In the genomic region with DNA sequence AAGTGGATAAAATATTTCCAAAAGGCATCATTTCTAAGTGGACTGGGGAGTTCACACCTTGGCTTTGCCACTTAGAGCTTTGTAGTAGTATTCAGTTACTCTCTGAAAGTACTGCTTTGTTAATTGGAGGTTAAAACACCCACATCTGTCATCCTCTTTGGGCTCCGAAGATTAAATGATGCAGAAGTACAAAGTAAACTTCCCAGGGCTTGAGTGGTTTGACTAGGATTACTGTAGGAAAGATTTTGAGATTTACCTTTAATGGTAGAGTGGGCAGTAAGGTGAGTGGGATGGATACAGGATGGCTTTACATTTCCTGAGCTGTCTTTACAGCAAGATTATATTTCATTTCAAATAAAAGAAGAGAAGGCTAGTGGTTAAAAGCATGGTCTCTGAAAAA, we compare ENCODE assay signal across 30 cellular contexts. TPM values are rescaled to one million over a fixed set of nuclear protein-coding genes. Genes with fewer than 3 reads are reported as not detected.
DNase-seq lines count a peak whose midpoint lies in the region; ATAC-seq and TF ChIP-seq lines count a peak whose summit lies in the region.
"Had no signal": no experiment of that assay in that cellular context is flagged by ENCODE, and none has a peak within 500 bp of the region (broad histone marks: within the 10 kb centered on the region; RNA-seq: fewer than 3 reads in every experiment).

No MANE protein-coding gene starts in this region.

- no peak overlapping the region for H3K9ac ChIP-seq in GM23248

- no peaks in the 10 kb centered on the region for H3K9me2 ChIP-seq in GM23248 (ENCODE audit: insufficient read depth)

- WGBS in GM23248 (ENCODE audit: low coverage in 1 of 2, low lambda C conversion rate in 2 of 2, missing lambda C conversion rate in 2 of 2), 2 experiments, result 50 to 58% methylated on average over 1 of the region's 1 CpG
- WGBS in esophagus squamous epithelium, 2 donors, result 54 to 55% methylated on average over 1 of the region's 1 CpG

- no peak overlapping the region for H2AFZ ChIP-seq in GM23248

- H3K4me3 ChIP-seq in GM23248 (no peak overlapping the region), esophagus squamous epithelium (no peak overlapping the region), tibial artery (no peak overlapping the region)
- H3K4me3 ChIP-seq: ascending aorta, cardiac muscle cell, gastroesophageal sphincter, ovary, SK-N-MC, upper lobe of right lung had no signal

- intact Hi-C loops in esophagus squamous epithelium (cut with DNase I), result no loop called here
- intact Hi-C loops in tibial artery (cut with DNase I; ENCODE audit: low total_unique reads), result no loop called here

- in situ Hi-C loops in GM23248 (cut with MboI), result no loop called here

- H3K36me3 ChIP-seq in GM23248 (ENCODE audit: low read depth), result no peaks in the 10 kb centered on the region
- H3K36me3 ChIP-seq in esophagus squamous epithelium, result no peaks in the 10 kb centered on the region
- H3K36me3 ChIP-seq in tibial artery, result no peaks in the 10 kb centered on the region
- H3K36me3 ChIP-seq: ascending aorta, cardiac muscle cell, gastroesophageal sphincter, ovary, upper lobe of right lung had no signal

- DNase-seq in DMS153 (lab: John Stamatoyannopoulos, UW) (peak; percentile 44), DMS153 treated with DMSO at 0.1 percent for 48 hours (lab: John Stamatoyannopoulos, UW; ENCODE audit: unreplicated experiment) (no peak), GM23248 (no peak), NCI-H2171 treated with DMSO at 0.1 percent for 48 hours (lab: John Stamatoyannopoulos, UW) (peak; percentile 74), esophagus squamous epithelium (lab: John Stamatoyannopoulos, UW) (no peak), tibial artery (no peak)
- no peak for DNase-seq in stimulated activated CD4-positive, alpha-beta T cell treated with anti-CD3 and anti-CD28 coated beads, Interleukin-4, amount 100 ng/mL, for 1 hour
- DNase-seq: 8988T; activated CD4-positive, alpha-beta T cell treated with anti-CD3 and anti-CD28 coated beads, Interleukin-2, amount 50 U/mL, for 48 hours; activated gamma-delta T cell treated with Interleukin-2 at 50 U/mL for 16 hours; activated naive CD8-positive, alpha-beta T cell treated with anti-CD3 and anti-CD28 coated beads, Interleukin-2, amount 10 ng/mL, durations not matched to agents 7 days and 5 days; activated T-cell treated with anti-CD3 and anti-CD28 coated beads, Interleukin-2, amount 50 U/mL, for 48 hours; C1 segment of cervical spinal cord; hippocampal formation; KBM-7; left cardiac atrium; NCI-H1092 treated with DMSO at 0.1 percent for 48 hours; NCI-H2081 treated with DMSO at 0.1 percent for 48 hours; OCI-M1; ovary; stimulated activated CD4-positive, alpha-beta T cell treated with anti-CD3 and anti-CD28 coated beads, Interleukin-15, amount 100 ng/mL, for 24 hours; stimulated activated naive B cell treated with anti-CD40 and anti-IgM and Interleukin-4, amounts not matched to agents 10 μg/mL and 1 μg/mL and 100 μg/mL, for 72 hours; T-helper 17 cell; upper lobe of right lung had no signal

- peaks cover 35% of the 10 kb centered on the region for H3F3A ChIP-seq in GM23248 (ENCODE audit: insufficient read depth)

- H3K4me1 ChIP-seq in GM23248 (ENCODE audit: insufficient read depth) (peaks cover 40% of the 10 kb centered on the region), esophagus squamous epithelium (peaks cover 0 to 29% (median 0%) of the 10 kb centered on the region in 3 donors), tibial artery (peaks cover 0 to 40% (median 13%) of the 10 kb centered on the region in 4 donors)

- no peak for ATAC-seq in GM19351 (IDR thresholded peaks at IDR 0.05; ENCODE audit: unreplicated experiment)
- ATAC-seq: activated CD4-positive, CD25-positive, alpha-beta regulatory T cell treated with anti-CD3 and anti-CD28 coated beads, Interleukin-2, amount 50 U/mL, for 24 hours; left cardiac atrium; stimulated activated naive B cell treated with anti-CD40 and anti-IgM and Interleukin-4, amounts not matched to agents 10 μg/mL and 1 μg/mL and 100 μg/mL, for 72 hours; T-helper 17 cell had no signal

- H3K27me3 ChIP-seq in GM23248 (replicated peaks; ENCODE audit: insufficient read depth) (no peaks in the 10 kb centered on the region), esophagus squamous epithelium (no peaks in the 10 kb centered on the region), tibial artery (no peaks in the 10 kb centered on the region)
- H3K27me3 ChIP-seq: ascending aorta, cardiac muscle cell, gastroesophageal sphincter, ovary, upper lobe of right lung had no signal

- peaks cover 87% of the 10 kb centered on the region for H3K79me2 ChIP-seq in GM23248 (ENCODE audit: insufficient read depth)

- H3K27ac ChIP-seq in GM23248, result peak overlapping the region; percentile 46
- peak overlapping the region in 3 of 4 donors; percentile 37 to 59 (median 38) for H3K27ac ChIP-seq in esophagus squamous epithelium
- H3K27ac ChIP-seq in tibial artery, result no peak overlapping the region
- H3K27ac ChIP-seq: ascending aorta, cardiac muscle cell, ovary, SK-N-MC, upper lobe of right lung had no signal

- TF ChIP-seq POLR2A in esophagus squamous epithelium (IDR thresholded peaks at IDR 0.05), result no peak

- peak overlapping the region; percentile 60 for H3K4me2 ChIP-seq in GM23248 (ENCODE audit: unreplicated experiment)

- H3K9me3 ChIP-seq in GM23248 (ENCODE audit: low read depth) (no peaks in the 10 kb centered on the region), esophagus squamous epithelium (peaks cover 0 to 10% (median 0%) of the 10 kb centered on the region in 3 donors), tibial artery (peaks cover 0 to 9% (median 6%) of the 10 kb centered on the region in 3 donors)
- H3K9me3 ChIP-seq: ovary, upper lobe of right lung had no signal

- H4K20me1 ChIP-seq in GM23248 (ENCODE audit: insufficient read depth), result no peaks in the 10 kb centered on the region

- no peak for TF ChIP-seq CTCF in esophagus squamous epithelium (IDR thresholded peaks at IDR 0.05)
- no peak for TF ChIP-seq CTCF in tibial artery (IDR thresholded peaks at IDR 0.05)

RNA-seq across cellular contexts. Expression of gene WASF3, which starts 42.4 kb away (rescaled TPM):
- 19.2 and 19.9 TPM in 2 replicates for total RNA-seq in GM23248 (2014; rRNA removed; shearing (Covaris generic))
- 13.5 and 14.7 TPM in 2 replicates for polyA plus RNA-seq in GM23248 (2016; fragmentation: Nextera tagmentation; extraction: Ambion mirVana)
- total RNA-seq in esophagus squamous epithelium, result 10 to 100 TPM in 1 of 4 donors, 1 to 10 TPM in 3; 1.4 to 13.9 (median 2.8) TPM
- total RNA-seq: activated naive CD8-positive, alpha-beta T cell treated with anti-CD3 and anti-CD28 coated beads, Interleukin-2, amount 10 ng/mL, durations not matched to agents 7 days and 5 days had no signal

Comparison
In these comparisons a context has a peak if more than half of its experiments do, and no peak if none do; other contexts are left out.
1. DNase-seq: peak in DMS153 (single experiment) and NCI-H2171 treated with DMSO at 0.1 percent for 48 hours (single experiment); none in DMS153 treated with DMSO at 0.1 percent for 48 hours (single experiment), GM23248 (single experiment), esophagus squamous epithelium (single experiment), tibial artery (0 of 2) and stimulated activated CD4-positive, alpha-beta T cell treated with anti-CD3 and anti-CD28 coated beads, Interleukin-4, amount 100 ng/mL, for 1 hour (single experiment).
2. H3K27ac ChIP-seq: peak in GM23248 (single experiment) and esophagus squamous epithelium (3 of 4); none in tibial artery (0 of 2).